Comparison of ENCODE assay signal across 18 cellular contexts in the genomic region with DNA sequence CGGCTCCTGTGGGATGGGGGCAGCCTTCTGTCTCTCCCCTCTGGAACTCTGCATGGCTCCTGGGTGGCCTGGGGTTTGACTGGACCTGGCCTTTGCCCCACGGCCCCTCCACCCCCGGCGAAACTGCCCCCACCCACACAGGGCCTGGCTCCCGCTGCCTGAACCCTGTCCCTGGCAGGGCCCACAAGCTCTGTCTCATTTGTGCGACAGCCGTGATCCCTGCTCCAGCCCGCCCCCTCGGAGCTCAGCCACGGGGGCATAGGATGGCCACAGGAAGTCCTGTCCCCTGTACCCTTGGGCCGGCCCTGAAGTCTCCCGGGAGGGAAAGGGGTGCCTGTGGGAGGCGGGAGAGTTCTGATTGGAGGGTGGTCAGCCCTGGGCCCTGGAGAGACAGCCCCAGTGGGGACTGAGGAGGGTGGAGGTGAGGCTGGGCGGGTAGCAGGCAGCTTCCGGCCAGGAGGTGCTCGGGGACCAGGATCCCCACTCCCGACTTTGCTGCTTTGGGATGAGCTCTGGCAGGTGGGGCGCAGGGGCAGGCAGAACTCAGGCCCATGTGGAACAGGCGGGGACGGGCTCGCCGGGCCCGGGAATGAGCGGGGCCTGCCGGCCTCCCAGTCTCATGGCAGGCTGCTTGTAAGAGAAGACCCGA. TPM values are rescaled to one million over a fixed set of nuclear protein-coding genes. Genes with fewer than 3 reads are reported as not detected.
A peak's percentile ranks its signal among the peaks of the same experiment; 100 is the strongest.
DNase-seq lines count a peak whose midpoint lies in the region; ATAC-seq, FAIRE-seq and TF ChIP-seq lines count a peak whose summit lies in the region.
"Had no signal": no experiment of that assay in that cellular context is flagged by ENCODE, and none has a peak within 500 bp of the region (broad histone marks: within the 10 kb centered on the region; RNA-seq: fewer than 3 reads in every experiment).

No MANE protein-coding gene starts in this region.

- TF ChIP-seq EP300 in HepG2 (IDR thresholded peaks at IDR 0.05; ENCODE audit: low read depth in 2 of 2, low read length in 2 of 2): no peak
- no peak for TF ChIP-seq EP300 in HepG2 (CRISPR knock-in tag; IDR thresholded peaks at IDR 0.05; ENCODE audit: borderline replicate concordance)

- H3K9ac ChIP-seq in HepG2 (ENCODE audit: insufficient read depth, low read depth, low read length): peak overlapping the region; percentile 67
- no peak overlapping the region for H3K9ac ChIP-seq in smooth muscle cell (ENCODE audit: low read depth)

- intact Hi-C loops in body of pancreas (cut with DNase I) (no loop called here), HepG2 (cut with micrococcal nuclease; ENCODE audit: unreplicated experiment) (loop anchor here (2.0 kb wide), 1 partner anchor 28 kb away; no protein-coding TSS in a partner anchor)
- intact Hi-C loops in activated CD4-positive, alpha-beta T cell treated with anti-CD3 and anti-CD28 coated beads, Interleukin-2, amount 10 ng/mL, durations not matched to agents 24 days and 14 days (cut with micrococcal nuclease): no loop called here

- CTCF ChIA-PET in HepG2 (lab: Yijun Ruan, JAX; ENCODE audit: low intra/inter-chr PET ratio, low total read pairs): no interaction called here

- H4K20me1 ChIP-seq in HepG2 (ENCODE audit: insufficient read depth, low read length) (no peaks in the 10 kb centered on the region), smooth muscle cell (ENCODE audit: low read depth) (no peaks in the 10 kb centered on the region)

- H3K4me2 ChIP-seq in HepG2 (ENCODE audit: low read depth, low read length): peak overlapping the region; percentile 92
- no peak overlapping the region for H3K4me2 ChIP-seq in smooth muscle cell

- TF ChIP-seq RAD21 in HepG2 (CRISPR knock-in tag; IDR thresholded peaks at IDR 0.05): no peak

- no peak for TF ChIP-seq CTCF in body of pancreas (IDR thresholded peaks at IDR 0.05)
- peak; percentile 38; the same call in 1 of the 2 replicates for TF ChIP-seq CTCF in HepG2 (CRISPR knock-in tag; IDR thresholded peaks at IDR 0.05)
- TF ChIP-seq CTCF in smooth muscle cell (IDR thresholded peaks at IDR 0.05; ENCODE audit: borderline replicate concordance, insufficient read depth, poor library complexity, severe bottlenecking): no peak

- H3K27ac Mint-ChIP-seq in activated T-cell treated with anti-CD3 and anti-CD28 coated beads, Interleukin-2, amount 50 U/mL, for 24 hours: no peak overlapping the region
- no peak overlapping the region for H3K27ac Mint-ChIP-seq in activated CD4-positive, alpha-beta T cell treated with anti-CD3 and anti-CD28 coated beads, Interleukin-2, amount 10 ng/mL, durations not matched to agents 24 days and 14 days
- H3K27ac Mint-ChIP-seq: naive thymus-derived CD8-positive, alpha-beta T cell had no signal

- H3K9me3 Mint-ChIP-seq in activated T-cell treated with anti-CD3 and anti-CD28 coated beads, Interleukin-2, amount 50 U/mL, for 24 hours: no peaks in the 10 kb centered on the region
- H3K9me3 Mint-ChIP-seq in activated T-cell treated with anti-CD3 and anti-CD28 coated beads, Interleukin-2, amount 50 U/mL, for 4 hours: no peaks in the 10 kb centered on the region
- H3K9me3 Mint-ChIP-seq in activated CD4-positive, alpha-beta T cell treated with anti-CD3 and anti-CD28 coated beads, Interleukin-2, amount 10 ng/mL, durations not matched to agents 24 days and 14 days: no peaks in the 10 kb centered on the region
- H3K9me3 Mint-ChIP-seq: activated naive CD4-positive, alpha-beta T cell treated with anti-CD3 and anti-CD28 coated beads, Interleukin-2, amount 50 U/mL, for 72 hours; central memory CD8-positive, alpha-beta T cell; naive thymus-derived CD8-positive, alpha-beta T cell had no signal

- peak; percentile 70 for FAIRE-seq in HepG2 (lab: Jason Lieb, UNC)
- FAIRE-seq: islet of Langerhans had no signal

- POLR2A ChIA-PET in HepG2 (lab: Yijun Ruan, JAX): interaction anchor here (0.6 to 6.2 kb wide), 21 partner anchors 12 to 183 kb away, joined by 3 to 141 read pairs (median 4); a partner anchor contains a TSS

- TF ChIP-seq POLR2A in body of pancreas (IDR thresholded peaks at IDR 0.05): no peak
- no peak for TF ChIP-seq POLR2A in HepG2 (IDR thresholded peaks at IDR 0.05; ENCODE audit: insufficient read depth in 1 of 2, low read depth in 2 of 2, low read length in 2 of 2)

- H3K4me3 ChIP-seq in body of pancreas: no peak overlapping the region
- peak overlapping the region; percentile 58 to 76 (median 61); a peak in 5 of 6 replicates for H3K4me3 ChIP-seq in HepG2 (replicated peaks in 1 of 3; ENCODE audit: insufficient read depth in 1 of 3, low read depth in 2 of 3, low read length in 3 of 3)
- H3K4me3 ChIP-seq in smooth muscle cell: no peak overlapping the region
- H3K4me3 ChIP-seq: skin epidermis, uterus had no signal

- H3K79me2 ChIP-seq in HepG2 (ENCODE audit: insufficient read depth, low read length): no peaks in the 10 kb centered on the region
- H3K79me2 ChIP-seq in smooth muscle cell (ENCODE audit: low read depth): no peaks in the 10 kb centered on the region

- in situ Hi-C loops in HepG2 (cut with HindIII; ENCODE audit: extremely low pct_ligation_motif_present, low pct_unique_long_range_greater_than_20kb): no loop called here

- ATAC-seq in activated T-cell treated with anti-CD3 and anti-CD28 coated beads, Interleukin-2, amount 50 U/mL, for 4 hours: no peak
- ATAC-seq in body of pancreas (peak; percentile 9), HepG2 (peak; percentile 79), HG02623 (IDR thresholded peaks at IDR 0.05; ENCODE audit: unreplicated experiment) (no peak)
- ATAC-seq: naive thymus-derived CD8-positive, alpha-beta T cell had no signal

- H3K4me1 Mint-ChIP-seq in activated T-cell treated with anti-CD3 and anti-CD28 coated beads, Interleukin-2, amount 50 U/mL, for 24 hours (ENCODE audit: low read depth): no peaks in the 10 kb centered on the region
- H3K4me1 Mint-ChIP-seq in activated T-cell treated with anti-CD3 and anti-CD28 coated beads, Interleukin-2, amount 50 U/mL, for 4 hours (ENCODE audit: low read depth): no peaks in the 10 kb centered on the region
- H3K4me1 Mint-ChIP-seq in activated CD4-positive, alpha-beta T cell treated with anti-CD3 and anti-CD28 coated beads, Interleukin-2, amount 10 ng/mL, durations not matched to agents 24 days and 14 days: no peaks in the 10 kb centered on the region
- H3K4me1 Mint-ChIP-seq: central memory CD8-positive, alpha-beta T cell had no signal

- DNase-seq in activated T-cell treated with anti-CD3 and anti-CD28 coated beads, Interleukin-2, amount 50 U/mL, for 24 hours: peak; percentile 37
- no peak for DNase-seq in activated T-cell treated with anti-CD3 and anti-CD28 coated beads, Interleukin-2, amount 50 U/mL, for 4 hours
- peak in 1 of 4 donors; percentile 10 for DNase-seq in body of pancreas
- peak; percentile 91 for DNase-seq in HepG2 (ENCODE audit: low spot score)
- no peak for DNase-seq in smooth muscle cell (lab: John Stamatoyannopoulos, UW; ENCODE audit: unreplicated experiment)
- no peak for DNase-seq in COR-L47 (lab: John Stamatoyannopoulos, UW)
- no peak for DNase-seq in activated CD4-positive, alpha-beta T cell treated with anti-CD3 and anti-CD28 coated beads, Interleukin-2, amount 10 ng/mL, durations not matched to agents 24 days and 14 days
- DNase-seq: NCI-H1048; NK-92 treated with Interleukin-12 subunit alpha and Interleukin-12 subunit beta, amount 100 ng/mL, for 24 hours; SIG-M5; stimulated activated naive CD4-positive, alpha-beta T cell treated with Interleukin-2 at 50 U/mL for 16 hours had no signal

- H3K27me3 ChIP-seq in body of pancreas (no peaks in the 10 kb centered on the region), HepG2 (ENCODE audit: control insufficient read depth in 1 of 2, insufficient read depth in 2 of 2, low read length in 2 of 2) (peaks cover 5 to 26% of the 10 kb centered on the region in 2 experiments), smooth muscle cell (ENCODE audit: low read depth) (no peaks in the 10 kb centered on the region)
- H3K27me3 ChIP-seq: uterus had no signal

- H3K4me3 Mint-ChIP-seq in activated T-cell treated with anti-CD3 and anti-CD28 coated beads, Interleukin-2, amount 50 U/mL, for 24 hours: no peak overlapping the region
- H3K4me3 Mint-ChIP-seq in activated T-cell treated with anti-CD3 and anti-CD28 coated beads, Interleukin-2, amount 50 U/mL, for 4 hours: no peak overlapping the region
- H3K4me3 Mint-ChIP-seq in activated CD4-positive, alpha-beta T cell treated with anti-CD3 and anti-CD28 coated beads, Interleukin-2, amount 10 ng/mL, durations not matched to agents 24 days and 14 days: no peak overlapping the region
- H3K4me3 Mint-ChIP-seq: central memory CD8-positive, alpha-beta T cell; naive thymus-derived CD8-positive, alpha-beta T cell had no signal

- H2AFZ ChIP-seq in HepG2 (ENCODE audit: low read length) (no peak overlapping the region), smooth muscle cell (ENCODE audit: low read depth) (no peak overlapping the region)

- H3K36me3 ChIP-seq in body of pancreas (replicated peaks in 1 of 2; ENCODE audit: insufficient read depth in 1 of 2, low read depth in 2 of 2) (no peaks in the 10 kb centered on the region), HepG2 (replicated peaks in 1 of 2; ENCODE audit: control insufficient read depth in 1 of 2, insufficient read depth in 2 of 2, low read length in 2 of 2) (no peaks in the 10 kb centered on the region), smooth muscle cell (ENCODE audit: low read depth) (no peaks in the 10 kb centered on the region)
- H3K36me3 ChIP-seq: uterus had no signal

- no peaks in the 10 kb centered on the region for H3K27me3 Mint-ChIP-seq in activated T-cell treated with anti-CD3 and anti-CD28 coated beads, Interleukin-2, amount 50 U/mL, for 24 hours
- H3K27me3 Mint-ChIP-seq in activated T-cell treated with anti-CD3 and anti-CD28 coated beads, Interleukin-2, amount 50 U/mL, for 4 hours (ENCODE audit: low read depth): no peaks in the 10 kb centered on the region
- no peaks in the 10 kb centered on the region for H3K27me3 Mint-ChIP-seq in activated CD4-positive, alpha-beta T cell treated with anti-CD3 and anti-CD28 coated beads, Interleukin-2, amount 10 ng/mL, durations not matched to agents 24 days and 14 days
- H3K27me3 Mint-ChIP-seq: central memory CD8-positive, alpha-beta T cell; naive thymus-derived CD8-positive, alpha-beta T cell had no signal

- no TSS peak for BruUV-seq in HepG2 (replicated peaks; lab: Mats Ljungman, UMichigan)

- no peak overlapping the region for H3K27ac ChIP-seq in body of pancreas
- peak overlapping the region; percentile 84 for H3K27ac ChIP-seq in HepG2 (ENCODE audit: extremely low read length, insufficient read depth, low read length)
- H3K27ac ChIP-seq in smooth muscle cell (ENCODE audit: low read depth): peak overlapping the region; percentile 63

- H3K36me3 Mint-ChIP-seq in activated T-cell treated with anti-CD3 and anti-CD28 coated beads, Interleukin-2, amount 50 U/mL, for 24 hours (ENCODE audit: low read depth): peaks cover 3% of the 10 kb centered on the region
- H3K36me3 Mint-ChIP-seq in activated T-cell treated with anti-CD3 and anti-CD28 coated beads, Interleukin-2, amount 50 U/mL, for 4 hours (ENCODE audit: insufficient read depth): no peaks in the 10 kb centered on the region
- no peaks in the 10 kb centered on the region for H3K36me3 Mint-ChIP-seq in activated CD4-positive, alpha-beta T cell treated with anti-CD3 and anti-CD28 coated beads, Interleukin-2, amount 10 ng/mL, durations not matched to agents 24 days and 14 days (ENCODE audit: low read depth)
- H3K36me3 Mint-ChIP-seq: activated naive CD4-positive, alpha-beta T cell treated with anti-CD3 and anti-CD28 coated beads, Interleukin-2, amount 50 U/mL, for 72 hours; naive thymus-derived CD8-positive, alpha-beta T cell had no signal

- 61 to 62% methylated on average over 23 of the region's 26 CpGs for WGBS in body of pancreas, 2 donors
- 0% methylated on average over 10 of the region's 26 CpGs for WGBS in HepG2 (ENCODE audit: low lambda C conversion rate)
- WGBS in smooth muscle cell (ENCODE audit: low lambda C conversion rate): 63% methylated on average over 22 of the region's 26 CpGs

- H3K9me3 ChIP-seq in body of pancreas (no peaks in the 10 kb centered on the region), HepG2 (ENCODE audit: low read length) (no peaks in the 10 kb centered on the region), smooth muscle cell (replicated peaks; ENCODE audit: low read depth) (no peaks in the 10 kb centered on the region)
- H3K9me3 ChIP-seq: uterus had no signal

- H3F3A ChIP-seq in smooth muscle cell (ENCODE audit: low read depth): no peaks in the 10 kb centered on the region

- no peaks in the 10 kb centered on the region for H3K4me1 ChIP-seq in body of pancreas
- peaks cover 82% of the 10 kb centered on the region for H3K4me1 ChIP-seq in HepG2 (ENCODE audit: insufficient read depth, low read length)
- H3K4me1 ChIP-seq in smooth muscle cell (ENCODE audit: low read depth): no peaks in the 10 kb centered on the region
- H3K4me1 ChIP-seq: uterus had no signal

RNA-seq across cellular contexts. Expression of a gene that starts 45.1 kb away (rescaled TPM):
- 100 to 1,000 TPM; 100 to 130 (median 126) TPM for total RNA-seq in activated T-cell treated with anti-CD3 and anti-CD28 coated beads, Interleukin-2, amount 50 U/mL, for 4 hours
- 1 to 10 TPM; 5.6 to 9.3 TPM for total RNA-seq in body of pancreas
- 47.1 and 51.5 TPM in 2 replicates for total RNA-seq in HepG2 (2016; rRNA removed; fragmentation: Illumina TruSeq; extraction: Trizol)
- 43.4 and 50.9 TPM in 2 replicates for total RNA-seq in HepG2 (2016; cell fraction: cytosol; rRNA removed; fragmentation: Illumina TruSeq; extraction: Trizol; ENCODE audit: low read depth)
- total RNA-seq in HepG2 (2016; cell fraction: insoluble cytoplasmic fraction; rRNA removed; fragmentation: Illumina TruSeq; extraction: Trizol): 51.9 and 55.4 TPM in 2 replicates
- 31.2 and 37.8 TPM in 2 replicates for total RNA-seq in HepG2 (2016; cell fraction: membrane; rRNA removed; fragmentation: Illumina TruSeq; extraction: Trizol)
- total RNA-seq in HepG2 (2016; cell fraction: nucleus; rRNA removed; fragmentation: Illumina TruSeq; extraction: Trizol): 17.3 and 20.5 TPM in 2 replicates
- 21.0 and 22.6 TPM in 2 replicates for polyA plus RNA-seq in HepG2 (2011; rRNA removed)
- 32.4 and 47.0 TPM in 2 replicates for polyA plus RNA-seq in HepG2 (2011; cell fraction: cytosol; rRNA removed)
- polyA plus RNA-seq in HepG2 (2011; cell fraction: nucleus; rRNA removed): 22.9 and 26.2 TPM in 2 replicates
- 22.9 TPM in 2 replicates for polyA plus RNA-seq in HepG2 (2012)
- polyA plus RNA-seq in HepG2 (2016; cell fraction: cytosol; fragmentation: Illumina TruSeq; extraction: Trizol; ENCODE audit: low read depth): 43.3 and 45.1 TPM in 2 replicates
- 53.9 and 57.5 TPM in 2 replicates for polyA plus RNA-seq in HepG2 (2016; cell fraction: insoluble cytoplasmic fraction; fragmentation: Illumina TruSeq; extraction: Trizol; ENCODE audit: low read depth)
- polyA plus RNA-seq in HepG2 (2016; cell fraction: membrane; fragmentation: Illumina TruSeq; extraction: Trizol; ENCODE audit: low read depth): 27.6 and 29.8 TPM in 2 replicates
- polyA plus RNA-seq in HepG2 (2016; cell fraction: nucleus; fragmentation: Illumina TruSeq; extraction: Trizol; ENCODE audit: insufficient read depth, low read depth): 35.4 and 41.4 TPM in 2 replicates
- polyA minus RNA-seq in HepG2 (2011; rRNA and poly(A)+ RNA removed; ENCODE audit: low replicate concordance): 14.1 and 17.2 TPM in 2 replicates
- 15.8 and 22.1 TPM in 2 replicates for polyA minus RNA-seq in HepG2 (2011; cell fraction: cytosol; rRNA and poly(A)+ RNA removed)
- polyA minus RNA-seq in HepG2 (2011; cell fraction: nucleus; rRNA and poly(A)+ RNA removed): 5.8 and 8.6 TPM in 2 replicates
- total RNA-seq in smooth muscle cell: 13.9 and 15.9 TPM in 2 replicates
- 26.6 and 32.7 TPM in 2 replicates for polyA plus RNA-seq in smooth muscle cell
- 74.6 and 80.8 TPM in 2 replicates for total RNA-seq in activated CD4-positive, alpha-beta T cell treated with anti-CD3 and anti-CD28 coated beads, Interleukin-2, amount 10 ng/mL, durations not matched to agents 24 days and 14 days

Comparison
In these comparisons a context has a peak if more than half of its experiments do, and no peak if none do; other contexts are left out.
1. DNase-seq: peak in activated T-cell treated with anti-CD3 and anti-CD28 coated beads, Interleukin-2, amount 50 U/mL, for 24 hours (single experiment) and HepG2 (single experiment); none in activated T-cell treated with anti-CD3 and anti-CD28 coated beads, Interleukin-2, amount 50 U/mL, for 4 hours (single experiment), smooth muscle cell (single experiment), COR-L47 (single experiment) and activated CD4-positive, alpha-beta T cell treated with anti-CD3 and anti-CD28 coated beads, Interleukin-2, amount 10 ng/mL, durations not matched to agents 24 days and 14 days (single experiment).
2. ATAC-seq: peak in body of pancreas (single experiment) and HepG2 (single experiment); none in activated T-cell treated with anti-CD3 and anti-CD28 coated beads, Interleukin-2, amount 50 U/mL, for 4 hours (0 of 2) and HG02623 (single experiment).
3. H3K27ac ChIP-seq: peak in HepG2 (single experiment) and smooth muscle cell (single experiment); none in body of pancreas (0 of 4).
4. H3K4me3 ChIP-seq: peak in HepG2 (3 of 3); none in body of pancreas (0 of 2) and smooth muscle cell (single experiment).